ENCODE assay signal across 9 cellular contexts in the genomic region with DNA sequence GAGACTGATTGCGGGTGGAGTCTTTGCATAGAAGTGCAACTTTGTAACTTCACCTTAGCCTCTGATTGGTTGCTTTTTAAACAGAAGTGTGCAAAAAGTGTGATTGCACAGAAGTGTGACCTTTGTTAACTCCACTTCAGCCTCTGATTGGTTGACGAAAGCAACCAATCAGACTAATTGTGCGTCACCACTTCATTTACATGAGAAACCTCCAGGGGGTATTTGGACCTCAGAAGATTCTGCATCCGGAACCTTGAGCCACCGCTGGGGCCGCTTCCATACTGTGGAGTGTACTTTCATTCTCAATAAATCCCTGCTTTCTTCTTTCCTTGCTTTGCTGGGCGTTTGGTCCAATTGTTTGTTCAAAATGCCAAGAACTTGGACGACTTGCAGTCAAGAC. TPM values are rescaled to one million over a fixed set of nuclear protein-coding genes. Genes with fewer than 3 reads are reported as not detected.
DNase-seq lines count a peak whose midpoint lies in the region; ATAC-seq and TF ChIP-seq lines count a peak whose summit lies in the region.
"Had no signal": no experiment of that assay in that cellular context is flagged by ENCODE, and none has a peak within 500 bp of the region (broad histone marks: within the 10 kb centered on the region; RNA-seq: fewer than 3 reads in every experiment).

No MANE protein-coding gene starts in this region.

- no peak overlapping the region for H2AK5ac ChIP-seq in mesenchymal stem cell (ENCODE audit: low read length, severe bottlenecking)

- H2BK5ac ChIP-seq in mesenchymal stem cell (ENCODE audit: low read depth, low read length, poor library complexity, severe bottlenecking) = no peak overlapping the region

- intact Hi-C loops in left ventricle myocardium inferior (cut with micrococcal nuclease) (no loop called here), Right ventricle myocardium inferior (cut with DNase I) (no loop called here), uterus (cut with DNase I; ENCODE audit: low total_unique reads) (no loop called here)

- H3K27me3 ChIP-seq in left ventricle myocardium inferior (ENCODE audit: low read depth) (no peaks in the 10 kb centered on the region), mesenchymal stem cell (ENCODE audit: control insufficient read depth in 1 of 2, insufficient read depth in 1 of 2, low read length in 2 of 2) (no peaks in the 10 kb centered on the region), uterus (no peaks in the 10 kb centered on the region)

- DNase-seq in left ventricle myocardium inferior (no peak), Right ventricle myocardium inferior (ENCODE audit: missing footprints) (no peak), mesenchymal stem cell (no peak), uterus (peak in 1 of 2 donors; percentile 28), T1000 (lab: John Stamatoyannopoulos, UW) (no peak)
- no peak for DNase-seq in activated CD4-positive, alpha-beta memory T cell treated with anti-CD3 and anti-CD28 coated beads, Interleukin-2, amount 10 ng/mL, durations not matched to agents 7 days and 5 days
- DNase-seq in stimulated activated CD4-positive, alpha-beta T cell treated with anti-CD3 and anti-CD28 coated beads, Interleukin-15, amount 100 ng/mL, for 24 hours = no peak
- DNase-seq: activated CD4-positive, alpha-beta T cell treated with anti-CD3 and anti-CD28 coated beads for 1 hour had no signal

- peaks cover 45% of the 10 kb centered on the region for H3K4me1 Mint-ChIP-seq in activated CD4-positive, alpha-beta memory T cell treated with anti-CD3 and anti-CD28 coated beads, Interleukin-2, amount 10 ng/mL, durations not matched to agents 7 days and 5 days

- H3K27ac ChIP-seq in left ventricle myocardium inferior (replicated peaks) = peak overlapping the region; percentile 98
- H3K27ac ChIP-seq in mesenchymal stem cell (ENCODE audit: low read length, poor library complexity, severe bottlenecking) = no peak overlapping the region
- H3K27ac ChIP-seq in uterus = peak overlapping the region; percentile 97 to 99

- no peak for TF ChIP-seq POLR2A in uterus (IDR thresholded peaks at IDR 0.05)

- H3K23ac ChIP-seq in mesenchymal stem cell (ENCODE audit: low read length in 2 of 2) = no peak overlapping the region

- POLR2A ChIA-PET in activated CD4-positive, alpha-beta memory T cell treated with anti-CD3 and anti-CD28 coated beads, Interleukin-2, amount 10 ng/mL, durations not matched to agents 7 days and 5 days (lab: Charles Lee) = interaction anchor here (1.2 to 4.8 kb wide), 8 partner anchors 13 to 241 kb away, joined by 4 to 44 read pairs (median 6); a partner anchor contains a TSS

- peaks cover 26% of the 10 kb centered on the region for H3K36me3 Mint-ChIP-seq in activated CD4-positive, alpha-beta memory T cell treated with anti-CD3 and anti-CD28 coated beads, Interleukin-2, amount 10 ng/mL, durations not matched to agents 7 days and 5 days (ENCODE audit: low read depth)

- H3K9ac ChIP-seq in mesenchymal stem cell (ENCODE audit: low read length) = peak overlapping the region; percentile 68

- no peak overlapping the region for H2AFZ ChIP-seq in mesenchymal stem cell (ENCODE audit: low read depth, low read length)

- H3K4me1 ChIP-seq in left ventricle myocardium inferior (peaks cover 42% of the 10 kb centered on the region), mesenchymal stem cell (ENCODE audit: control insufficient read depth, insufficient read depth, low read depth, low read length) (peaks cover 1% of the 10 kb centered on the region), uterus (peaks cover 7 to 11% of the 10 kb centered on the region in 2 donors)

- H2BK15ac ChIP-seq in mesenchymal stem cell (ENCODE audit: low read depth, poor library complexity, severe bottlenecking) = no peak overlapping the region

- no peaks in the 10 kb centered on the region for H3K27me3 Mint-ChIP-seq in activated CD4-positive, alpha-beta memory T cell treated with anti-CD3 and anti-CD28 coated beads, Interleukin-2, amount 10 ng/mL, durations not matched to agents 7 days and 5 days

- no peak overlapping the region for H3K18ac ChIP-seq in mesenchymal stem cell (ENCODE audit: low read depth in 1 of 2, low read length in 2 of 2)

- 90% methylated on average over 8 of the region's 8 CpGs for WGBS in mesenchymal stem cell

- H3K36me3 ChIP-seq in left ventricle myocardium inferior = no peaks in the 10 kb centered on the region
- H3K36me3 ChIP-seq in mesenchymal stem cell (ENCODE audit: control insufficient read depth in 1 of 2, insufficient read depth in 2 of 2, low read depth in 1 of 2, low read length in 2 of 2) = no peaks in the 10 kb centered on the region
- H3K36me3 ChIP-seq in uterus = no peaks in the 10 kb centered on the region

- H4K91ac ChIP-seq in mesenchymal stem cell (ENCODE audit: low read length) = no peak overlapping the region

- ATAC-seq in Right ventricle myocardium inferior (no peak), GM21825 (IDR thresholded peaks at IDR 0.05; ENCODE audit: unreplicated experiment) (no peak)

- no peak overlapping the region for H2BK120ac ChIP-seq in mesenchymal stem cell (ENCODE audit: low read depth, low read length)

- TF ChIP-seq CTCF in left ventricle myocardium inferior (IDR thresholded peaks at IDR 0.05; ENCODE audit: borderline replicate concordance) (no peak), uterus (IDR thresholded peaks at IDR 0.05) (peak in 1 of 4 experiments; percentile 4)

- no peaks in the 10 kb centered on the region for H3K9me3 Mint-ChIP-seq in activated CD4-positive, alpha-beta memory T cell treated with anti-CD3 and anti-CD28 coated beads, Interleukin-2, amount 10 ng/mL, durations not matched to agents 7 days and 5 days

- H4K8ac ChIP-seq in mesenchymal stem cell (ENCODE audit: low read length) = no peak overlapping the region

- H3K27ac Mint-ChIP-seq in activated CD4-positive, alpha-beta memory T cell treated with anti-CD3 and anti-CD28 coated beads, Interleukin-2, amount 10 ng/mL, durations not matched to agents 7 days and 5 days = peak overlapping the region; percentile 53

- H2BK12ac ChIP-seq in mesenchymal stem cell (ENCODE audit: low read length in 2 of 2) = no peak overlapping the region

- no peak overlapping the region for H3K4me2 ChIP-seq in mesenchymal stem cell (ENCODE audit: low read length, poor library complexity, severe bottlenecking)

- H3K79me1 ChIP-seq in mesenchymal stem cell (replicated peaks; ENCODE audit: low read length, poor library complexity, severe bottlenecking) = peaks cover 9% of the 10 kb centered on the region

- H3K4me3 Mint-ChIP-seq in activated CD4-positive, alpha-beta memory T cell treated with anti-CD3 and anti-CD28 coated beads, Interleukin-2, amount 10 ng/mL, durations not matched to agents 7 days and 5 days = peak overlapping the region; percentile 21

- H3K14ac ChIP-seq in mesenchymal stem cell (ENCODE audit: low read length in 2 of 2) = no peak overlapping the region

- H3K4me3 ChIP-seq in left ventricle myocardium inferior (no peak overlapping the region), mesenchymal stem cell (ENCODE audit: insufficient read depth in 1 of 2, low read depth in 1 of 2, low read length in 2 of 2) (peak overlapping the region in 1 of 2 experiments; percentile 60), uterus (no peak overlapping the region)

- H3K9me3 ChIP-seq in left ventricle myocardium inferior (replicated peaks) (no peaks in the 10 kb centered on the region), mesenchymal stem cell (ENCODE audit: control insufficient read depth, low read length) (no peaks in the 10 kb centered on the region), uterus (no peaks in the 10 kb centered on the region)

- no peak overlapping the region for H3K4ac ChIP-seq in mesenchymal stem cell (ENCODE audit: low read depth in 1 of 2, low read length in 2 of 2)

- CTCF ChIA-PET in activated CD4-positive, alpha-beta memory T cell treated with anti-CD3 and anti-CD28 coated beads, Interleukin-2, amount 10 ng/mL, durations not matched to agents 7 days and 5 days (lab: Charles Lee) = interaction anchor here (1.0 to 2.3 kb wide), 6 partner anchors 7 to 104 kb away, joined by 3 to 13 read pairs (median 4); no protein-coding TSS in a partner anchor

RNA-seq across cellular contexts. Expression of a gene that starts 1.6 kb away (rescaled TPM):
- total RNA-seq in left ventricle myocardium inferior = 46.0 TPM
- total RNA-seq in Right ventricle myocardium inferior = 54.9 TPM
- total RNA-seq in activated CD4-positive, alpha-beta memory T cell treated with anti-CD3 and anti-CD28 coated beads, Interleukin-2, amount 10 ng/mL, durations not matched to agents 7 days and 5 days = 10 to 100 TPM; 78.9 to 81.7 TPM
- 9.4 TPM for polyA plus RNA-seq in mesenchymal stem cell (2013, experiment 1 of 2)
- 9.6 TPM for polyA plus RNA-seq in mesenchymal stem cell (2013, experiment 2 of 2)
- 10 to 100 TPM; 11.3 to 38.4 (median 25.7) TPM for total RNA-seq in uterus
